In genomic region chr2:120316528-120317179, GRCh38 we compare ENCODE assay signal across 19 cellular contexts. TPM values are rescaled to one million over a fixed set of nuclear protein-coding genes. Genes with fewer than 3 reads are reported as not detected.
"Had no signal": no experiment of that assay in that cellular context is flagged by ENCODE, and none has a peak within 500 bp of the region (broad histone marks: within the 10 kb centered on the region; RNA-seq: fewer than 3 reads in every experiment).

No MANE protein-coding gene starts in this region.

- H3K36me3 ChIP-seq: esophagus squamous epithelium, neutrophil, sigmoid colon, thyroid gland had no signal

- H3K27me3 ChIP-seq: neutrophil, sigmoid colon, thyroid gland had no signal

- H3K4me3 ChIP-seq: esophagus squamous epithelium, mucosa of descending colon, sigmoid colon, thyroid gland had no signal

- ATAC-seq: left ventricle myocardium superior, mucosa of descending colon had no signal

- H3K4me1 ChIP-seq: parathyroid adenoma had no signal

- H3K27ac Mint-ChIP-seq: activated naive CD4-positive, alpha-beta T cell treated with anti-CD3 and anti-CD28 coated beads for 36 hours; activated T-helper 1 cell treated with anti-CD3 and anti-CD28 coated beads, Interleukin-12 subunit alpha, Interleukin-12 subunit beta, Interleukin-2, Interleukin-4 antibody, amounts not matched to agents 30 ng/mL and 10 ng/mL and 1 ng/mL, durations not matched to agents 14 hours and 24 hours and 36 hours; dendritic cell treated with granulocyte-macrophage colony-stimulating factor and Interleukin-4, amounts not matched to agents 40 ng/mL and 50 ng/mL, for 4 days; memory B cell; T-helper 1 cell treated with Interleukin-12 subunit alpha and Interleukin-12 subunit beta and Interleukin-4 antibody, amounts not matched to agents 30 μg/mL and 1 μg/mL, for 36 hours had no signal

- DNase-seq: activated CD4-positive, alpha-beta T cell treated with anti-CD3 and anti-CD28 coated beads, Interleukin-2, amount 50 U/mL, for 1 hour; activated CD4-positive, CD25-positive, alpha-beta regulatory T cell treated with anti-CD3 and anti-CD28 coated beads, Interleukin-2, amount 50 U/mL, for 72 hours; activated naive CD4-positive, alpha-beta T cell treated with anti-CD3 and anti-CD28 coated beads for 36 hours; activated T-cell treated with anti-CD3 and anti-CD28 coated beads for 4 hours; effector memory CD4-positive, alpha-beta T cell; esophagus squamous epithelium; left ventricle myocardium superior; mucosa of descending colon; naive B cell; sigmoid colon; stimulated activated naive CD4-positive, alpha-beta T cell; thyroid gland had no signal

- H3K27ac ChIP-seq: esophagus squamous epithelium, neutrophil, parathyroid adenoma, sigmoid colon, thyroid gland, VCaP had no signal

- H3K36me3 Mint-ChIP-seq: memory B cell, naive B cell had no signal

- H3K9me3 ChIP-seq: esophagus squamous epithelium, mucosa of descending colon, neutrophil, sigmoid colon, thyroid gland had no signal

- H3K9ac ChIP-seq: parathyroid adenoma had no signal

- H2AFZ ChIP-seq: parathyroid adenoma had no signal

- H3K4me3 Mint-ChIP-seq: activated naive CD4-positive, alpha-beta T cell treated with anti-CD3 and anti-CD28 coated beads for 36 hours; activated T-helper 1 cell treated with anti-CD3 and anti-CD28 coated beads, Interleukin-12 subunit alpha, Interleukin-12 subunit beta, Interleukin-2, Interleukin-4 antibody, amounts not matched to agents 30 ng/mL and 10 ng/mL and 1 ng/mL, durations not matched to agents 14 hours and 24 hours and 36 hours; dendritic cell treated with granulocyte-macrophage colony-stimulating factor and Interleukin-4, amounts not matched to agents 40 ng/mL and 50 ng/mL, for 4 days; memory B cell; T-helper 1 cell treated with Interleukin-12 subunit alpha and Interleukin-12 subunit beta and Interleukin-4 antibody, amounts not matched to agents 30 μg/mL and 1 μg/mL, for 36 hours had no signal

- H3K79me2 ChIP-seq: parathyroid adenoma had no signal

- H3K9me3 Mint-ChIP-seq: activated naive CD4-positive, alpha-beta T cell treated with anti-CD3 and anti-CD28 coated beads for 36 hours; activated T-helper 1 cell treated with anti-CD3 and anti-CD28 coated beads, Interleukin-12 subunit alpha, Interleukin-12 subunit beta, Interleukin-2, Interleukin-4 antibody, amounts not matched to agents 30 ng/mL and 10 ng/mL and 1 ng/mL, durations not matched to agents 14 hours and 24 hours and 36 hours; dendritic cell treated with granulocyte-macrophage colony-stimulating factor and Interleukin-4, amounts not matched to agents 40 ng/mL and 50 ng/mL, for 4 days; memory B cell; naive B cell; T-helper 1 cell treated with Interleukin-12 subunit alpha and Interleukin-12 subunit beta and Interleukin-4 antibody, amounts not matched to agents 30 μg/mL and 1 μg/mL, for 36 hours had no signal

RNA-seq across cellular contexts. Expression of gene INHBB, which starts 29.3 kb away (rescaled TPM):
- total RNA-seq: activated naive CD4-positive, alpha-beta T cell treated with anti-CD3 and anti-CD28 coated beads for 36 hours; activated T-helper 1 cell treated with anti-CD3 and anti-CD28 coated beads, Interleukin-12 subunit alpha, Interleukin-12 subunit beta, Interleukin-2, Interleukin-4 antibody, amounts not matched to agents 30 ng/mL and 10 ng/mL and 1 ng/mL, durations not matched to agents 14 hours and 24 hours and 36 hours had no signal
